In the genomic region with DNA sequence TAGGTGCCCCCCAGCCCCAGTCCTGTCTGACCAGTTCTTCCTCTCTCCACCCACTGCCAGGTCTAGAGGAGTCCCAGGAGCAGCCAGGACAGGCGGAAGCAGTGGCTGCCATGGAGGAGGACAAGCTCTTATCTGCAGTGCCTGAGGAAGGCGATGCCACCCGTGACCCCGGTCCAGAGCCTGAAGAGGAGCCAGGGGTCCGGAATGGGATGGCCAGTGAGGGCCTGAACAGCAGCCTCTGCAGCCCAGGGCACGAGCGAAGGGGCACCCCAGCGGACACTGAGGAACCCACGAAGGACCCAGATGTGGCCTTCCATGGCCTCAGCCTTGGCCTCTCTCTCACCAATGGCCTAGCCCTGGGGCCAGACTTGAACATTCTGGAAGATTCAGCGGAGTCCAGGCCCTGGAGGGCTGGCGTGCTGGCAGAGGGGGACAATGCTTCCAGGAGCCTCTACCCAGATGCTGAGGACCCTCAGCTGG, we compare ENCODE assay signal across 16 cellular contexts. TPM values are rescaled to one million over a fixed set of nuclear protein-coding genes. Genes with fewer than 3 reads are reported as not detected.
A peak's percentile ranks its signal among the peaks of the same experiment; 100 is the strongest.
DNase-seq lines count a peak whose midpoint lies in the region; ATAC-seq, FAIRE-seq and TF ChIP-seq lines count a peak whose summit lies in the region.
"Had no signal": no experiment of that assay in that cellular context is flagged by ENCODE, and none has a peak within 500 bp of the region (broad histone marks: within the 10 kb centered on the region; RNA-seq: fewer than 3 reads in every experiment).

No MANE protein-coding gene starts in this region.

- H3K27ac ChIP-seq in cingulate gyrus (ENCODE audit: low read depth, low read length) (peak overlapping the region; percentile 39), lower lobe of right lung (no peak overlapping the region), temporal lobe (ENCODE audit: low read depth, low read length) (peak overlapping the region; percentile 50), esophagus muscularis mucosa (replicated peaks in 1 of 4) (no peak overlapping the region)
- H3K27ac ChIP-seq: BLaER1 treated with 17β-estradiol and CSF1 and Interleukin-3, amounts not matched to agents 10 nM and 100 nM had no signal

- H3K4me3 ChIP-seq in lower lobe of right lung: no peak overlapping the region
- H3K4me3 ChIP-seq in esophagus muscularis mucosa: no peak overlapping the region
- H3K4me3 ChIP-seq: BLaER1 treated with 17β-estradiol and CSF1 and Interleukin-3, amounts not matched to agents 10 nM and 100 nM; GM12878; GM23338 had no signal

- H3K4me1 ChIP-seq in lower lobe of right lung (no peaks in the 10 kb centered on the region), esophagus muscularis mucosa (no peaks in the 10 kb centered on the region)
- H3K4me1 ChIP-seq: BLaER1 treated with 17β-estradiol and CSF1 and Interleukin-3, amounts not matched to agents 10 nM and 100 nM had no signal

- H3K36me3 ChIP-seq in lower lobe of right lung (no peaks in the 10 kb centered on the region), esophagus muscularis mucosa (no peaks in the 10 kb centered on the region)
- H3K36me3 ChIP-seq: BLaER1 treated with 17β-estradiol and CSF1 and Interleukin-3, amounts not matched to agents 10 nM and 100 nM had no signal

- TF ChIP-seq POLR2A in esophagus muscularis mucosa (IDR thresholded peaks at IDR 0.05; ENCODE audit: low read depth) (no peak), H54 (IDR thresholded peaks at IDR 0.05; ENCODE audit: low read depth, low read length) (no peak)

- ATAC-seq in left cardiac atrium: no peak
- ATAC-seq in left ventricle myocardium superior: no peak
- no peak for ATAC-seq in lower lobe of right lung
- no peak for ATAC-seq in HG03521 (IDR thresholded peaks at IDR 0.05; ENCODE audit: unreplicated experiment)

- peaks cover 25% of the 10 kb centered on the region for H3K27me3 ChIP-seq in lower lobe of right lung (ENCODE audit: low read depth)
- peaks cover 0 to 15% (median 0%) of the 10 kb centered on the region in 4 donors for H3K27me3 ChIP-seq in esophagus muscularis mucosa
- H3K27me3 ChIP-seq: BLaER1 treated with 17β-estradiol and CSF1 and Interleukin-3, amounts not matched to agents 10 nM and 100 nM had no signal

- no peak for TF ChIP-seq EP300 in esophagus muscularis mucosa (IDR thresholded peaks at IDR 0.05)

- FAIRE-seq in H54 (lab: Jason Lieb, UNC): no peak
- FAIRE-seq: GM12878, HepG2, HTR-8/SVneo had no signal

- 91% methylated on average over 9 of the region's 11 CpGs for WGBS in esophagus muscularis mucosa

- H3K9me3 ChIP-seq in lower lobe of right lung (no peaks in the 10 kb centered on the region), esophagus muscularis mucosa (no peaks in the 10 kb centered on the region)
- H3K9me3 ChIP-seq: BLaER1 treated with 17β-estradiol and CSF1 and Interleukin-3, amounts not matched to agents 10 nM and 100 nM had no signal

- intact Hi-C loops in left cardiac atrium (cut with DNase I): no loop called here
- intact Hi-C loops in left ventricle myocardium superior (cut with micrococcal nuclease): no loop called here
- intact Hi-C loops in lower lobe of right lung (cut with DNase I): no loop called here
- intact Hi-C loops in esophagus muscularis mucosa (cut with DNase I): no loop called here

- TF ChIP-seq CTCF in lower lobe of right lung (IDR thresholded peaks at IDR 0.05): no peak
- TF ChIP-seq CTCF in esophagus muscularis mucosa (IDR thresholded peaks at IDR 0.05): no peak

- DNase-seq in left cardiac atrium (peak; percentile 9), left ventricle myocardium superior (no peak), lower lobe of right lung (peak; percentile 36), esophagus muscularis mucosa (ENCODE audit: extremely low spot score) (no peak), H54 (ENCODE audit: insufficient read length, low spot score) (no peak)
- DNase-seq: 8988T; CD4-positive, alpha-beta T cell; DMS79 had no signal

RNA-seq across cellular contexts. Expression of a gene that starts 13.8 kb away (rescaled TPM):
- under 1 TPM; 0.09 to 0.13 TPM for total RNA-seq in left cardiac atrium
- total RNA-seq in left ventricle myocardium superior: not detected
- total RNA-seq in lower lobe of right lung: not detected
- 31.2 TPM for total RNA-seq in temporal lobe
- under 1 TPM in 3 of 4 donors, not detected in 1; under 0.01 to 0.17 (median 0.13) TPM for total RNA-seq in esophagus muscularis mucosa
- total RNA-seq: GM12878, HepG2 had no signal

Comparison
In these comparisons a context has a peak if more than half of its experiments do, and no peak if none do; other contexts are left out.
1. DNase-seq: peak in left cardiac atrium (single experiment) and lower lobe of right lung (single experiment); none in left ventricle myocardium superior (single experiment), esophagus muscularis mucosa (single experiment) and H54 (single experiment).
2. H3K27ac ChIP-seq: peak in cingulate gyrus (single experiment) and temporal lobe (single experiment); none in lower lobe of right lung (single experiment) and esophagus muscularis mucosa (0 of 4).
3. RNA of a gene that starts 13.8 kb away (total RNA-seq): 31.2 TPM in temporal lobe (single experiment); 0.09 to 0.13 TPM in left cardiac atrium, under 0.01 to 0.17 TPM in esophagus muscularis mucosa, not detected in left ventricle myocardium superior (single experiment) and not detected in lower lobe of right lung (single experiment); every median in the first group is over 10 times any median in the second.